Comparison of ENCODE assay signal across 18 cellular contexts in genomic region chr16:51408357-51408756, GRCh38.
A peak's percentile ranks its signal among the peaks of the same experiment; 100 is the strongest.
DNase-seq lines count a peak whose midpoint lies in the region; ATAC-seq and TF ChIP-seq lines count a peak whose summit lies in the region.
"Had no signal": no experiment of that assay in that cellular context is flagged by ENCODE, and none has a peak within 500 bp of the region (broad histone marks: within the 10 kb centered on the region; RNA-seq: fewer than 3 reads in every experiment).

No MANE protein-coding gene starts in this region.

- H2AFZ ChIP-seq in mesenchymal stem cell (ENCODE audit: low read depth, low read length): no peak overlapping the region

- H3K4me2 ChIP-seq in mesenchymal stem cell (ENCODE audit: low read length, poor library complexity, severe bottlenecking): no peak overlapping the region

- 31% methylated on average over 3 of the region's 4 CpGs for WGBS in mesenchymal stem cell

- H3K9me3 ChIP-seq in mesenchymal stem cell (ENCODE audit: control insufficient read depth, low read length): no peaks in the 10 kb centered on the region
- H3K9me3 ChIP-seq: heart left ventricle, ovary, SJCRH30 had no signal

- no peak overlapping the region for H4K91ac ChIP-seq in mesenchymal stem cell (ENCODE audit: low read length)

- no peak overlapping the region for H2BK120ac ChIP-seq in mesenchymal stem cell (ENCODE audit: low read depth, low read length)

- DNase-seq in M059J (ENCODE audit: low read depth) (peak; percentile 67), epithelial cell of proximal tubule (ENCODE audit: low read depth) (peak; percentile 91), mesenchymal stem cell (peak; percentile 12), cardiac septum (ENCODE audit: low spot score) (no peak), NCI-H1105 (lab: John Stamatoyannopoulos, UW) (no peak), caudate nucleus (lab: John Stamatoyannopoulos, UW) (no peak)
- DNase-seq: activated naive CD8-positive, alpha-beta T cell treated with anti-CD3 and anti-CD28 coated beads, Interleukin-2, amount 10 ng/mL, durations not matched to agents 7 days and 5 days; heart left ventricle; mesendoderm; NCI-H146; NCI-H69; ovary; SJCRH30; stimulated activated CD4-positive, alpha-beta T cell treated with anti-CD3 and anti-CD28 coated beads, Interleukin-1b, Interleukin-23, amount 100 ng/mL, for 48 hours had no signal

- no peak overlapping the region for H3K18ac ChIP-seq in mesenchymal stem cell (ENCODE audit: low read depth in 1 of 2, low read length in 2 of 2)

- H4K8ac ChIP-seq in mesenchymal stem cell (ENCODE audit: low read length): no peak overlapping the region

- no peak overlapping the region for H3K14ac ChIP-seq in mesenchymal stem cell (ENCODE audit: low read length in 2 of 2)

- no peak overlapping the region for H2BK15ac ChIP-seq in mesenchymal stem cell (ENCODE audit: low read depth, poor library complexity, severe bottlenecking)

- no peak overlapping the region for H3K23ac ChIP-seq in mesenchymal stem cell (ENCODE audit: low read length in 2 of 2)

- H3K36me3 ChIP-seq in mesenchymal stem cell (ENCODE audit: control insufficient read depth in 1 of 2, insufficient read depth in 2 of 2, low read depth in 1 of 2, low read length in 2 of 2): no peaks in the 10 kb centered on the region
- H3K36me3 ChIP-seq: heart left ventricle, ovary, SJCRH30 had no signal

- H3K4me1 ChIP-seq in mesenchymal stem cell (ENCODE audit: control insufficient read depth, insufficient read depth, low read depth, low read length): peaks cover 5% of the 10 kb centered on the region
- H3K4me1 ChIP-seq: heart left ventricle, SJCRH30 had no signal

- peak; percentile 54 for ATAC-seq in GM18511 (IDR thresholded peaks at IDR 0.05; ENCODE audit: unreplicated experiment)
- ATAC-seq in HG02938 (IDR thresholded peaks at IDR 0.05; ENCODE audit: unreplicated experiment): no peak
- ATAC-seq: heart left ventricle; stimulated activated effector memory CD8-positive, alpha-beta T cell treated with anti-CD3 and anti-CD28 coated beads, Interleukin-12 subunit alpha, Interleukin-12 subunit beta, amount 100 ng/mL, for 72 hours had no signal

- H3K27me3 ChIP-seq in mesenchymal stem cell (ENCODE audit: control insufficient read depth in 1 of 2, insufficient read depth in 1 of 2, low read length in 2 of 2): no peaks in the 10 kb centered on the region
- H3K27me3 ChIP-seq: heart left ventricle, ovary, SJCRH30 had no signal

- H2BK5ac ChIP-seq in mesenchymal stem cell (ENCODE audit: low read depth, low read length, poor library complexity, severe bottlenecking): no peak overlapping the region

- no peak overlapping the region for H2BK12ac ChIP-seq in mesenchymal stem cell (ENCODE audit: low read length in 2 of 2)

- intact Hi-C loops in cardiac septum (cut with DNase I): no loop called here

- H3K79me1 ChIP-seq in mesenchymal stem cell (replicated peaks; ENCODE audit: low read length, poor library complexity, severe bottlenecking): no peaks in the 10 kb centered on the region

- no peak overlapping the region for H3K4ac ChIP-seq in mesenchymal stem cell (ENCODE audit: low read depth in 1 of 2, low read length in 2 of 2)

- peak overlapping the region; percentile 36 for H3K9ac ChIP-seq in mesenchymal stem cell (ENCODE audit: low read length)

- H3K27ac ChIP-seq in mesenchymal stem cell (ENCODE audit: low read length, poor library complexity, severe bottlenecking) (peak overlapping the region; percentile 96), caudate nucleus (ENCODE audit: low read depth, low read length) (no peak overlapping the region)
- H3K27ac ChIP-seq: C4-2B, heart left ventricle, ovary, SJCRH30 had no signal

- no peak overlapping the region for H2AK5ac ChIP-seq in mesenchymal stem cell (ENCODE audit: low read length, severe bottlenecking)

- no peak overlapping the region for H3K4me3 ChIP-seq in epithelial cell of proximal tubule (ENCODE audit: low read depth, low read length)
- H3K4me3 ChIP-seq in mesenchymal stem cell (ENCODE audit: insufficient read depth in 1 of 2, low read depth in 1 of 2, low read length in 2 of 2): no peak overlapping the region
- H3K4me3 ChIP-seq: heart left ventricle, ovary, SJCRH30 had no signal

- TF ChIP-seq CTCF in epithelial cell of proximal tubule (conservative IDR thresholded peaks at IDR 0.05; ENCODE audit: low read depth, low read length): no peak

Comparison
In these comparisons a context has a peak if more than half of its experiments do, and no peak if none do; other contexts are left out.
1. DNase-seq: peak in M059J (single experiment), epithelial cell of proximal tubule (single experiment) and mesenchymal stem cell (single experiment); none in cardiac septum (single experiment), NCI-H1105 (single experiment) and caudate nucleus (0 of 61).